18 cellular contexts compared by ENCODE assay signal in genomic region chr2:179581605-179582004, GRCh38.
A peak's percentile ranks its signal among the peaks of the same experiment; 100 is the strongest.
DNase-seq lines count a peak whose midpoint lies in the region; ATAC-seq and TF ChIP-seq lines count a peak whose summit lies in the region.
"Had no signal": no experiment of that assay in that cellular context is flagged by ENCODE, and none has a peak within 500 bp of the region (broad histone marks: within the 10 kb centered on the region; RNA-seq: fewer than 3 reads in every experiment).

No MANE protein-coding gene starts in this region.

- H3K27me3 ChIP-seq in HCT116 (ENCODE audit: insufficient read depth, low read length) (no peaks in the 10 kb centered on the region), mesendoderm (ENCODE audit: insufficient read depth, low read length, poor library complexity) (no peaks in the 10 kb centered on the region)
- H3K27me3 ChIP-seq: BE2C had no signal

- H3K4me3 ChIP-seq in HCT116 (replicated peaks in 1 of 2; ENCODE audit: low read depth in 1 of 2, low read length in 2 of 2) (peak overlapping the region; percentile 63 to 70), mesendoderm (ENCODE audit: low read length) (no peak overlapping the region)
- H3K4me3 ChIP-seq: GM23338 had no signal

- ATAC-seq in HCT116: peak; percentile 98
- ATAC-seq in natural killer cell: no peak
- ATAC-seq: GM23338 had no signal

- H3K4me2 ChIP-seq in HCT116 (ENCODE audit: low read length): peak overlapping the region; percentile 72
- no peak overlapping the region for H3K4me2 ChIP-seq in mesendoderm (ENCODE audit: low read length)
- H3K4me2 ChIP-seq: GM23338 had no signal

- POLR2A ChIA-PET in HCT116 (lab: Charles Lee): interaction anchor here (0.6 to 0.9 kb wide), 4 partner anchors 10 to 171 kb away, joined by 3 to 4 read pairs (median 3); no protein-coding TSS in a partner anchor

- H4K8ac ChIP-seq in mesendoderm (ENCODE audit: low read depth, low read length): no peak overlapping the region

- H3K79me2 ChIP-seq in HCT116 (ENCODE audit: insufficient read depth, low read length) (peaks cover 23% of the 10 kb centered on the region), mesendoderm (ENCODE audit: control insufficient read depth, insufficient read depth, low read length) (no peaks in the 10 kb centered on the region)

- H3K27me3 Mint-ChIP-seq in natural killer cell (ENCODE audit: low read depth in 2 of 2): no peaks in the 10 kb centered on the region
- H3K27me3 Mint-ChIP-seq: CD4-positive, alpha-beta T cell; IgD-negative memory B cell had no signal

- H2AFZ ChIP-seq in HCT116 (ENCODE audit: low read depth, low read length, poor library complexity, severe bottlenecking): peak overlapping the region; percentile 19
- H2AFZ ChIP-seq: GM23338 had no signal

- TF ChIP-seq RAD21 in HCT116 (IDR thresholded peaks at IDR 0.05; ENCODE audit: low read depth): no peak

- DNase-seq in D341Med (ENCODE audit: low spot score) (peak; percentile 46), HCT116 (ENCODE audit: low read depth, low spot score) (peak; percentile 88), OCI-M1 (lab: John Stamatoyannopoulos, UW) (peak; percentile 75), mesendoderm (peak; percentile 21), NCI-H1092 (lab: John Stamatoyannopoulos, UW) (no peak), natural killer cell (no peak), LoVo (ENCODE audit: low spot score) (no peak)
- DNase-seq: BE2C; CD4-positive, alpha-beta T cell; GDM1; HFFc6; NCI-H1092 treated with DMSO at 0.1 percent for 48 hours; NCI-H2081 treated with DMSO at 0.1 percent for 48 hours; NCI-H526 treated with DMSO at 0.1 percent for 48 hours had no signal

- no peaks in the 10 kb centered on the region for H3K79me1 ChIP-seq in mesendoderm (ENCODE audit: low read length)

- intact Hi-C loops in HCT116 (cut with micrococcal nuclease) (no loop called here), natural killer cell (cut with micrococcal nuclease) (no loop called here)

- H3K9me3 Mint-ChIP-seq in natural killer cell: no peaks in the 10 kb centered on the region
- H3K9me3 Mint-ChIP-seq: CD4-positive, alpha-beta T cell; GM23338; HFFc6; IgD-negative memory B cell; T-helper 2 cell treated with Interferon-gamma antibody and Interleukin-4, amounts not matched to agents 5 μg/mL and 100 μg/mL, for 36 hours had no signal

- H2BK120ac ChIP-seq in mesendoderm (ENCODE audit: low read depth, low read length): no peak overlapping the region

- TF ChIP-seq POLR2A in HCT116 (IDR thresholded peaks at IDR 0.05; ENCODE audit: borderline replicate concordance, extremely low read depth, insufficient read depth, insufficient read length): no peak

- peaks cover 6 to 11% of the 10 kb centered on the region in 2 experiments; a peak in 3 of 4 replicates for H3K4me1 ChIP-seq in HCT116 (ENCODE audit: control insufficient read depth in 1 of 2, insufficient read depth in 2 of 2, low read length in 2 of 2)
- H3K4me1 ChIP-seq in mesendoderm (ENCODE audit: control insufficient read depth, low read depth, low read length): no peaks in the 10 kb centered on the region
- H3K4me1 ChIP-seq: BE2C had no signal

- peak overlapping the region; percentile 51; the same call in 1 of the 2 replicates for H3K27ac ChIP-seq in HCT116 (ENCODE audit: low read depth, low read length)
- no peak overlapping the region for H3K27ac ChIP-seq in mesendoderm (ENCODE audit: low read depth, low read length)
- H3K27ac ChIP-seq: RWPE1 had no signal

- no peak overlapping the region for H4K5ac ChIP-seq in mesendoderm (ENCODE audit: low read length)

- no peak overlapping the region for H2BK15ac ChIP-seq in mesendoderm (replicated peaks; ENCODE audit: low read depth)

- no peaks in the 10 kb centered on the region for H3K9me3 ChIP-seq in HCT116 (ENCODE audit: control insufficient read depth in 1 of 2, insufficient read depth in 1 of 2, low read depth in 1 of 2, low read length in 2 of 2)
- H3K9me3 ChIP-seq: BE2C had no signal

- H3K36me3 ChIP-seq in HCT116 (ENCODE audit: control insufficient read depth in 1 of 2, insufficient read depth in 2 of 2, low read length in 2 of 2): no peaks in the 10 kb centered on the region
- H3K36me3 ChIP-seq in mesendoderm (ENCODE audit: control insufficient read depth, insufficient read depth, low read length): no peaks in the 10 kb centered on the region
- H3K36me3 ChIP-seq: BE2C had no signal

- no peaks in the 10 kb centered on the region for H3K9me2 ChIP-seq in HCT116 (ENCODE audit: insufficient read depth)

- H2BK5ac ChIP-seq in mesendoderm (ENCODE audit: low read length): no peak overlapping the region

- no peak overlapping the region for H3K18ac ChIP-seq in mesendoderm (ENCODE audit: low read length)

- RAD21 ChIA-PET in HCT116 (lab: Charles Lee; ENCODE audit: low non-redundant PET in 1 of 2, low total read pairs in 2 of 2, uncharacterized antibody in 2 of 2, unreplicated experiment in 2 of 2): no interaction called here

- peak overlapping the region; percentile 66 for H3K9ac ChIP-seq in HCT116 (ENCODE audit: low read length)
- H3K9ac ChIP-seq in mesendoderm (ENCODE audit: low read length): no peak overlapping the region

- no peaks in the 10 kb centered on the region for H4K20me1 ChIP-seq in HCT116 (ENCODE audit: insufficient read depth)

- TF ChIP-seq CTCF in HCT116 (IDR thresholded peaks at IDR 0.05 in 2 of 3, conservative IDR thresholded peaks at IDR 0.05 in 1 of 3; ENCODE audit: borderline replicate concordance in 1 of 3, insufficient read depth in 1 of 3, low read depth in 2 of 3, low read length in 2 of 3) (no peak), natural killer cell (IDR thresholded peaks at IDR 0.05) (no peak)

- H3K23ac ChIP-seq in mesendoderm (ENCODE audit: low read length): no peak overlapping the region

- no peak overlapping the region for H3K27ac Mint-ChIP-seq in natural killer cell
- H3K27ac Mint-ChIP-seq: CD4-positive, alpha-beta T cell; GM23338; HFFc6; IgD-negative memory B cell; T-helper 2 cell treated with Interferon-gamma antibody and Interleukin-4, amounts not matched to agents 5 μg/mL and 100 μg/mL, for 36 hours had no signal

- no peak overlapping the region for H2AK5ac ChIP-seq in mesendoderm (ENCODE audit: low read length)

- H3K4me3 Mint-ChIP-seq in natural killer cell: no peak overlapping the region
- H3K4me3 Mint-ChIP-seq: CD4-positive, alpha-beta T cell; GM23338; HFFc6; IgD-negative memory B cell; T-helper 2 cell treated with Interferon-gamma antibody and Interleukin-4, amounts not matched to agents 5 μg/mL and 100 μg/mL, for 36 hours had no signal

- WGBS in mesendoderm (ENCODE audit: extremely low coverage, insufficient coverage, low lambda C conversion rate): no CpG with 5 or more reads among the region's 1 CpG

- no TSS peak for BruUV-seq in HCT116 (replicated peaks; lab: Mats Ljungman, UMichigan)

- H3K4me1 Mint-ChIP-seq in natural killer cell: no peaks in the 10 kb centered on the region
- H3K4me1 Mint-ChIP-seq: GM23338, IgD-negative memory B cell had no signal

- H3K36me3 Mint-ChIP-seq in natural killer cell: no peaks in the 10 kb centered on the region
- H3K36me3 Mint-ChIP-seq: IgD-negative memory B cell had no signal

- CTCF ChIA-PET in HCT116 (lab: Charles Lee): no interaction called here

- no peak overlapping the region for H3K4ac ChIP-seq in mesendoderm (ENCODE audit: low read depth, low read length)

- H3K56ac ChIP-seq in mesendoderm (ENCODE audit: low read length): no peak overlapping the region

TF ChIP-seq in HCT116, 20 proteins besides CTCF, POLR2A, EP300 and RAD21 (continues in another document):
- TF ChIP-seq ZNF274 (IDR thresholded peaks at IDR 0.05; ENCODE audit: low read depth, low read length) (no peak), YY1 (IDR thresholded peaks at IDR 0.05; ENCODE audit: extremely low read depth, insufficient replicate concordance, low read depth, low read length) (peak; percentile 82), EZH2phosphoT487 (IDR thresholded peaks at IDR 0.05; ENCODE audit: borderline replicate concordance) (no peak), ZFX (IDR thresholded peaks at IDR 0.05) (no peak), CBX3 (IDR thresholded peaks at IDR 0.05; ENCODE audit: low read depth) (peak; percentile 95), ELF1 (IDR thresholded peaks at IDR 0.05; ENCODE audit: borderline replicate concordance, low read depth) (peak; percentile 95), TCF7L2 (IDR thresholded peaks at IDR 0.05; ENCODE audit: borderline replicate concordance, extremely low read depth, insufficient read depth, insufficient read length) (no peak), SP1 (IDR thresholded peaks at IDR 0.05; ENCODE audit: low read depth) (peak; percentile 89), FOSL1 (IDR thresholded peaks at IDR 0.05; ENCODE audit: low read depth) (no peak), SIN3A (IDR thresholded peaks at IDR 0.05; ENCODE audit: low read depth) (peak; percentile 67), EZH2 (IDR thresholded peaks at IDR 0.05) (no peak)
- TF ChIP-seq, protein P1, sequence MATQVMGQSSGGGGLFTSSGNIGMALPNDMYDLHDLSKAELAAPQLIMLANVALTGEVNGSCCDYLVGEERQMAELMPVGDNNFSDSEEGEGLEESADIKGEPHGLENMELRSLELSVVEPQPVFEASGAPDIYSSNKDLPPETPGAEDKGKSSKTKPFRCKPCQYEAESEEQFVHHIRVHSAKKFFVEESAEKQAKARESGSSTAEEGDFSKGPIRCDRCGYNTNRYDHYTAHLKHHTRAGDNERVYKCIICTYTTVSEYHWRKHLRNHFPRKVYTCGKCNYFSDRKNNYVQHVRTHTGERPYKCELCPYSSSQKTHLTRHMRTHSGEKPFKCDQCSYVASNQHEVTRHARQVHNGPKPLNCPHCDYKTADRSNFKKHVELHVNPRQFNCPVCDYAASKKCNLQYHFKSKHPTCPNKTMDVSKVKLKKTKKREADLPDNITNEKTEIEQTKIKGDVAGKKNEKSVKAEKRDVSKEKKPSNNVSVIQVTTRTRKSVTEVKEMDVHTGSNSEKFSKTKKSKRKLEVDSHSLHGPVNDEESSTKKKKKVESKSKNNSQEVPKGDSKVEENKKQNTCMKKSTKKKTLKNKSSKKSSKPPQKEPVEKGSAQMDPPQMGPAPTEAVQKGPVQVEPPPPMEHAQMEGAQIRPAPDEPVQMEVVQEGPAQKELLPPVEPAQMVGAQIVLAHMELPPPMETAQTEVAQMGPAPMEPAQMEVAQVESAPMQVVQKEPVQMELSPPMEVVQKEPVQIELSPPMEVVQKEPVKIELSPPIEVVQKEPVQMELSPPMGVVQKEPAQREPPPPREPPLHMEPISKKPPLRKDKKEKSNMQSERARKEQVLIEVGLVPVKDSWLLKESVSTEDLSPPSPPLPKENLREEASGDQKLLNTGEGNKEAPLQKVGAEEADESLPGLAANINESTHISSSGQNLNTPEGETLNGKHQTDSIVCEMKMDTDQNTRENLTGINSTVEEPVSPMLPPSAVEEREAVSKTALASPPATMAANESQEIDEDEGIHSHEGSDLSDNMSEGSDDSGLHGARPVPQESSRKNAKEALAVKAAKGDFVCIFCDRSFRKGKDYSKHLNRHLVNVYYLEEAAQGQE (IDR thresholded peaks at IDR 0.05; ENCODE audit: low read depth): no peak
- TF ChIP-seq, protein P2, sequence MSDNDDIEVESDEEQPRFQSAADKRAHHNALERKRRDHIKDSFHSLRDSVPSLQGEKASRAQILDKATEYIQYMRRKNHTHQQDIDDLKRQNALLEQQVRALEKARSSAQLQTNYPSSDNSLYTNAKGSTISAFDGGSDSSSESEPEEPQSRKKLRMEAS (IDR thresholded peaks at IDR 0.05): peak; percentile 91

Comparison
In these comparisons a context has a peak if more than half of its experiments do, and no peak if none do; other contexts are left out.
1. DNase-seq: peak in D341Med (single experiment), HCT116 (single experiment), OCI-M1 (single experiment) and mesendoderm (single experiment); none in NCI-H1092 (single experiment), natural killer cell (single experiment) and LoVo (single experiment).